In the genomic region with DNA sequence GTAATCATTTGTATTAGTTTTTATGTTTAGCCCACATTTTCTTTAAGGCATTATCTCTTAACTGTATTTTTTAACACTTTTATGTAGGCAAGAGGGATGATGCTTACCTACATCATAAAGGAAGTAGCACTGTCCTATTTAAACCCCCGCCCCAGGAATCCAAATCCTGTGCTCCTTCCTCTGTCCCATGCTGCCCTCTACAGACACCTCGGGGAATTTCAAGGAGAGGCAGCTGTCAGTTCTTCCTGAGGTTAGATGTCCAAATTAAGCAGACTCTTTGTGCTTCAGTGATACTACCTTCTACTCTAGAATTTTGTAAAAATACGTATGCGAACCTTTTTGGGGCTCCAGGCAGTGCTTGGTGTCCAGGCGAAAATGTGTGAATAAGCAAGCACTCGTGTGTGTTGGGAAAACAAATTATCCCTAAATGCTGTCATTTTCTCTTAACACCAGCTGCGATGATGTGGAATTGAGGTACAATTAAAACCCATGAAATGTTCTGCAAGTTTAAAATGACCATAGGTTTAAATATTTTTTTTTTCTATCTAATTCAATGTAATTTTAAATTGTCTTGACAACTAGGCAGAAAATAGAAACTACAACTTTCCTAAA, we compare ENCODE assay signal across 8 cellular contexts. TPM values are rescaled to one million over a fixed set of nuclear protein-coding genes. Genes with fewer than 3 reads are reported as not detected.
DNase-seq lines count a peak whose midpoint lies in the region; ATAC-seq, FAIRE-seq and TF ChIP-seq lines count a peak whose summit lies in the region.

No MANE protein-coding gene starts in this region.

- H3K79me2 ChIP-seq in neural progenitor cell (ENCODE audit: low read depth), result no peaks in the 10 kb centered on the region

- no peak for ATAC-seq in GM19455 (IDR thresholded peaks at IDR 0.05; ENCODE audit: unreplicated experiment)

- FAIRE-seq in D721Med (lab: Jason Lieb, UNC), result no peak

- H3F3A ChIP-seq in neural progenitor cell (ENCODE audit: low read depth), result no peaks in the 10 kb centered on the region

- no peak for DNase-seq in D721Med (ENCODE audit: insufficient read length, low spot score)
- DNase-seq in MG63, result peak; percentile 60
- peak; percentile 11 for DNase-seq in adipocyte (ENCODE audit: low read depth)
- DNase-seq in neural progenitor cell (ENCODE audit: low spot score), result no peak
- DNase-seq in ecto neural progenitor cell (ENCODE audit: low spot score), result no peak
- DNase-seq in immature natural killer cell, result no peak

- TF ChIP-seq CTCF in 22Rv1 (IDR thresholded peaks at IDR 0.05) (peak; percentile 97), D721Med (IDR thresholded peaks at IDR 0.05; ENCODE audit: insufficient read depth, missing control alignments) (peak; percentile 57), neural progenitor cell (IDR thresholded peaks at IDR 0.05) (peak; percentile 14)

- H3K27me3 ChIP-seq in MG63 (no peaks in the 10 kb centered on the region; the same call in 1 of the 2 replicates), adipocyte (replicated peaks; ENCODE audit: control insufficient read depth, insufficient read depth, low read length) (peaks cover 28% of the 10 kb centered on the region), neural progenitor cell (no peaks in the 10 kb centered on the region)

- H3K4me1 ChIP-seq in adipocyte (ENCODE audit: control insufficient read depth, insufficient read depth, low read length), result no peaks in the 10 kb centered on the region
- H3K4me1 ChIP-seq in neural progenitor cell, result no peaks in the 10 kb centered on the region

- H3K27ac ChIP-seq in 22Rv1 (no peak overlapping the region), neural progenitor cell (no peak overlapping the region)

- no peaks in the 10 kb centered on the region for H4K20me1 ChIP-seq in neural progenitor cell (ENCODE audit: low read depth)

- H3K27me3 Mint-ChIP-seq in neural progenitor cell (ENCODE audit: insufficient read depth, low read depth) (peaks cover 2% of the 10 kb centered on the region), immature natural killer cell (ENCODE audit: low read depth in 3 of 3) (peaks cover 2 to 6% (median 4%) of the 10 kb centered on the region in 3 donors)

- H3K9me3 Mint-ChIP-seq in neural progenitor cell, result peaks cover 43% of the 10 kb centered on the region
- peaks cover 0 to 7% (median under 1%) of the 10 kb centered on the region in 6 donors for H3K9me3 Mint-ChIP-seq in immature natural killer cell

- H3K36me3 Mint-ChIP-seq in neural progenitor cell (no peaks in the 10 kb centered on the region), immature natural killer cell (no peaks in the 10 kb centered on the region)

- H3K9ac ChIP-seq in adipocyte (ENCODE audit: low read length) (no peak overlapping the region), neural progenitor cell (no peak overlapping the region)

- H3K9me3 ChIP-seq in MG63, result peaks cover 4% of the 10 kb centered on the region; the same call in 1 of the 2 replicates
- peaks cover 9% of the 10 kb centered on the region for H3K9me3 ChIP-seq in adipocyte (ENCODE audit: control insufficient read depth, low read length)
- peaks cover 45% of the 10 kb centered on the region for H3K9me3 ChIP-seq in neural progenitor cell (ENCODE audit: low read depth)

- H3K4me3 Mint-ChIP-seq in neural progenitor cell (no peak overlapping the region), immature natural killer cell (no peak overlapping the region)

- no peaks in the 10 kb centered on the region for H3K4me1 Mint-ChIP-seq in neural progenitor cell
- H3K4me1 Mint-ChIP-seq in immature natural killer cell, result no peaks in the 10 kb centered on the region

- no peak overlapping the region for H3K4me2 ChIP-seq in neural progenitor cell

- H3K36me3 ChIP-seq in MG63 (no peaks in the 10 kb centered on the region), adipocyte (ENCODE audit: control insufficient read depth, insufficient read depth, low read length, severe bottlenecking) (no peaks in the 10 kb centered on the region), neural progenitor cell (no peaks in the 10 kb centered on the region)

- H2AFZ ChIP-seq in neural progenitor cell (replicated peaks), result no peak overlapping the region

- no peak overlapping the region for H3K27ac Mint-ChIP-seq in neural progenitor cell
- H3K27ac Mint-ChIP-seq in immature natural killer cell, result no peak overlapping the region

- H3K4me3 ChIP-seq in MG63 (no peak overlapping the region), adipocyte (ENCODE audit: low read length) (no peak overlapping the region), neural progenitor cell (no peak overlapping the region)

RNA-seq across cellular contexts. Expression of a gene that starts 19.2 kb away (rescaled TPM):
- not detected in 2 replicates for total RNA-seq in MG63 (2014; rRNA removed; shearing (Covaris generic); ENCODE audit: low replicate concordance)
- not detected in 2 replicates for total RNA-seq in neural progenitor cell (ENCODE audit: low replicate concordance)
- polyA plus RNA-seq in immature natural killer cell, result not detected

RNA-seq across cellular contexts. Expression of a gene that starts 22.8 kb away (rescaled TPM):
- total RNA-seq in MG63 (2014; rRNA removed; shearing (Covaris generic); ENCODE audit: low replicate concordance), result not detected in 2 replicates
- total RNA-seq in neural progenitor cell (ENCODE audit: low replicate concordance), result not detected in 2 replicates
- polyA plus RNA-seq in immature natural killer cell, result not detected

RNA-seq across cellular contexts. Expression of a gene that starts 33.1 kb away (rescaled TPM):
- total RNA-seq in MG63 (2014; rRNA removed; shearing (Covaris generic); ENCODE audit: low replicate concordance), result not detected in 2 replicates
- total RNA-seq in neural progenitor cell (ENCODE audit: low replicate concordance), result not detected in 2 replicates
- polyA plus RNA-seq in immature natural killer cell, result not detected

RNA-seq across cellular contexts. Expression of a gene that starts 46.9 kb away (rescaled TPM):
- not detected in 2 replicates for total RNA-seq in MG63 (2014; rRNA removed; shearing (Covaris generic); ENCODE audit: low replicate concordance)
- not detected in 2 replicates for total RNA-seq in neural progenitor cell (ENCODE audit: low replicate concordance)
- not detected for polyA plus RNA-seq in immature natural killer cell

Comparison
In these comparisons a context has a peak if more than half of its experiments do, and no peak if none do; other contexts are left out.
1. CTCF ChIP-seq: peak in every context shown above with its lines; median percentile 97 in 22Rv1; 57 in D721Med; 14 in neural progenitor cell.
2. DNase-seq: peak in MG63 (single experiment) and adipocyte (single experiment); none in D721Med (single experiment), neural progenitor cell (single experiment), ecto neural progenitor cell (single experiment) and immature natural killer cell (0 of 3).